Comparison of ENCODE assay signal across 16 cellular contexts in genomic region chr5:65290677-65291076, GRCh38.
"Had no signal": no experiment of that assay in that cellular context is flagged by ENCODE, and none has a peak within 500 bp of the region (broad histone marks: within the 10 kb centered on the region; RNA-seq: fewer than 3 reads in every experiment).

No MANE protein-coding gene starts in this region.

- H3K4me3 Mint-ChIP-seq: activated CD8-positive, alpha-beta T cell treated with anti-CD3 and anti-CD28 coated beads for 36 hours; activated naive CD8-positive, alpha-beta T cell treated with anti-CD3 and anti-CD28 coated beads, Interleukin-2, amount 10 ng/mL, durations not matched to agents 7 days and 5 days; neural crest cell; T-helper 17 cell had no signal

- H3K27ac ChIP-seq: ascending aorta, cardiac muscle cell, coronary artery, foreskin keratinocyte, pancreas, skin epidermis, uterus had no signal

- H3K36me3 Mint-ChIP-seq: activated naive CD8-positive, alpha-beta T cell treated with anti-CD3 and anti-CD28 coated beads, Interleukin-2, amount 10 ng/mL, durations not matched to agents 7 days and 5 days had no signal

- H3K4me1 ChIP-seq: pancreas, uterus had no signal

- H3K27me3 Mint-ChIP-seq: activated CD8-positive, alpha-beta T cell treated with anti-CD3 and anti-CD28 coated beads for 36 hours; activated naive CD8-positive, alpha-beta T cell treated with anti-CD3 and anti-CD28 coated beads, Interleukin-2, amount 10 ng/mL, durations not matched to agents 7 days and 5 days; T-helper 17 cell had no signal

- H3K4me1 Mint-ChIP-seq: activated naive CD8-positive, alpha-beta T cell treated with anti-CD3 and anti-CD28 coated beads, Interleukin-2, amount 10 ng/mL, durations not matched to agents 7 days and 5 days; neural crest cell; T-helper 17 cell had no signal

- H3K9me3 ChIP-seq: ascending aorta, pancreas, tibial artery, uterus had no signal

- DNase-seq: activated CD4-positive, CD25-positive, alpha-beta regulatory T cell treated with anti-CD3 and anti-CD28 coated beads, Interleukin-2, amount 50 U/mL, for 72 hours; activated CD8-positive, alpha-beta memory T cell treated with anti-CD3 and anti-CD28 coated beads, Interleukin-2, amount 50 U/mL, for 48 hours; activated CD8-positive, alpha-beta T cell treated with anti-CD3 and anti-CD28 coated beads for 36 hours; activated naive CD8-positive, alpha-beta T cell treated with anti-CD3 and anti-CD28 coated beads, Interleukin-2, amount 10 ng/mL, durations not matched to agents 7 days and 5 days; effector CD8-positive, alpha-beta T cell; foreskin keratinocyte; pancreas; T-helper 17 cell; tibial artery; uterus had no signal

- H3K36me3 ChIP-seq: ascending aorta, cardiac muscle cell, pancreas, tibial artery, uterus had no signal

- H3K9me3 Mint-ChIP-seq: activated CD8-positive, alpha-beta T cell treated with anti-CD3 and anti-CD28 coated beads for 36 hours; activated naive CD8-positive, alpha-beta T cell treated with anti-CD3 and anti-CD28 coated beads, Interleukin-2, amount 10 ng/mL, durations not matched to agents 7 days and 5 days; neural crest cell had no signal

- H3K4me3 ChIP-seq: ascending aorta, cardiac muscle cell, coronary artery, pancreas, skin epidermis, tibial artery, uterus had no signal

- H3K27me3 ChIP-seq: ascending aorta, cardiac muscle cell, foreskin keratinocyte, pancreas, tibial artery, uterus had no signal

- ATAC-seq: activated CD8-positive, alpha-beta T cell treated with anti-CD3 and anti-CD28 coated beads for 36 hours; foreskin keratinocyte; left lobe of liver; pancreas; T-helper 17 cell had no signal

- H3K27ac Mint-ChIP-seq: activated CD8-positive, alpha-beta T cell treated with anti-CD3 and anti-CD28 coated beads for 36 hours; activated naive CD8-positive, alpha-beta T cell treated with anti-CD3 and anti-CD28 coated beads, Interleukin-2, amount 10 ng/mL, durations not matched to agents 7 days and 5 days; T-helper 17 cell had no signal
